36 cellular contexts compared by ENCODE assay signal in the genomic region with DNA sequence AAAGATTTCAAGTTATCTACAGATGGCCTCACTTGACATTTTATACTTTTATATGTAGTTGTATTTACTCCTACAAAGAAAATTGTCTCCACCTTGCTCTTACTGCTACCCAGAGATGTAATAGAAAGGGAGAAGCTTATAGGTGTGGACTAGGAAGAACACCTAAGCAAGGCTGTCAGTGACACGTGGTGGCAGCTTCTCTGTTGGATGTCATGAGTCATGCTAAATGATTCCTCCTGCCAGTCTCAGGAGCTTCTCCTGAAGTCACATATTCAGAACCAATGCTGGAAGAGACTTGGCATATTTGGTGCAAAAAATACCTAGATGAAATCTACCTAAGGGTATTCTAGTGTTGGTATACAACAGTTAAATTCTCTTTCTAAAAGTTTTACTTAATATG.
"Had no signal": no experiment of that assay in that cellular context is flagged by ENCODE, and none has a peak within 500 bp of the region (broad histone marks: within the 10 kb centered on the region; RNA-seq: fewer than 3 reads in every experiment).

No MANE protein-coding gene starts in this region.

- DNase-seq: activated B cell treated with CpG ODN at 0.5 μM for 24 hours; activated CD4-positive, alpha-beta T cell treated with anti-CD3 and anti-CD28 coated beads for 48 hours; activated CD4-positive, alpha-beta T cell treated with anti-CD3 and anti-CD28 coated beads, Interleukin-2, amount 50 U/mL, for 1 hour; activated CD4-positive, alpha-beta T cell treated with anti-CD3 and anti-CD28 coated beads, Interleukin-2, amount 50 U/mL, for 48 hours; activated CD8-positive, alpha-beta memory T cell treated with anti-CD3 and anti-CD28 coated beads for 24 hours; activated CD8-positive, alpha-beta T cell treated with anti-CD3 and anti-CD28 coated beads for 36 hours; activated effector memory CD4-positive, alpha-beta T cell treated with Interleukin-2 at 50 U/mL for 16 hours; activated gamma-delta T cell treated with Interleukin-2 at 50 U/mL for 16 hours; activated naive CD4-positive, alpha-beta T cell treated with anti-CD3 and anti-CD28 coated beads, Interleukin-2, amount 50 U/mL, for 16 hours; activated naive CD4-positive, alpha-beta T cell treated with Interleukin-2 at 50 U/mL for 16 hours; activated T-cell treated with anti-CD3 and anti-CD28 coated beads, Interleukin-2, amount 50 U/mL, for 4 hours; amniotic stem cell; anterior cingulate cortex; brain microvascular endothelial cell; dorsolateral prefrontal cortex; effector memory CD4-positive, alpha-beta T cell; erythroblast; foreskin keratinocyte; gastrocnemius medialis; glutamatergic neuron; T-helper 1 cell; T-helper 17 cell; T1000; WERI-Rb-1 had no signal

- H3K36me3 ChIP-seq: brain microvascular endothelial cell, esophagus muscularis mucosa, gastrocnemius medialis, WERI-Rb-1 had no signal

- H3K4me1 ChIP-seq: foreskin keratinocyte, gastrocnemius medialis had no signal

- H3K27ac Mint-ChIP-seq: activated B cell treated with CpG ODN at 0.5 μM for 24 hours; activated CD8-positive, alpha-beta T cell treated with anti-CD3 and anti-CD28 coated beads for 36 hours; activated naive CD8-positive, alpha-beta T cell; activated T-helper 17 cell treated with anti-CD3 and anti-CD28 coated beads, Interleukin-2, amount 50 U/mL, for 72 hours; dendritic cell treated with granulocyte-macrophage colony-stimulating factor and Interleukin-4, amounts not matched to agents 40 ng/mL and 50 ng/mL, for 4 days; T-helper 17 cell; T-helper 2 cell treated with Interferon-gamma antibody and Interleukin-4, amounts not matched to agents 5 μg/mL and 100 μg/mL, for 36 hours had no signal

- H3K36me3 Mint-ChIP-seq: activated naive CD8-positive, alpha-beta T cell had no signal

- H3K27me3 Mint-ChIP-seq: activated B cell treated with CpG ODN at 0.5 μM for 24 hours; activated CD8-positive, alpha-beta T cell treated with anti-CD3 and anti-CD28 coated beads for 36 hours; activated naive CD8-positive, alpha-beta T cell; activated T-helper 17 cell treated with anti-CD3 and anti-CD28 coated beads, Interleukin-2, amount 50 U/mL, for 72 hours; central memory CD8-positive, alpha-beta T cell; dendritic cell treated with granulocyte-macrophage colony-stimulating factor and Interleukin-4, amounts not matched to agents 40 ng/mL and 50 ng/mL, for 4 days; T-helper 17 cell had no signal

- H3K9me3 Mint-ChIP-seq: activated T-helper 17 cell treated with anti-CD3 and anti-CD28 coated beads, Interleukin-2, amount 50 U/mL, for 72 hours had no signal

- H3K4me3 Mint-ChIP-seq: activated B cell treated with CpG ODN at 0.5 μM for 24 hours; activated CD8-positive, alpha-beta T cell treated with anti-CD3 and anti-CD28 coated beads for 36 hours; activated naive CD8-positive, alpha-beta T cell; activated T-cell treated with anti-CD3 and anti-CD28 coated beads, Interleukin-2, amount 50 U/mL, for 4 hours; activated T-helper 17 cell treated with anti-CD3 and anti-CD28 coated beads, Interleukin-2, amount 50 U/mL, for 72 hours; central memory CD8-positive, alpha-beta T cell; dendritic cell treated with granulocyte-macrophage colony-stimulating factor and Interleukin-4, amounts not matched to agents 40 ng/mL and 50 ng/mL, for 4 days; T-helper 17 cell; T-helper 2 cell treated with Interferon-gamma antibody and Interleukin-4, amounts not matched to agents 5 μg/mL and 100 μg/mL, for 36 hours had no signal

- H3K4me1 Mint-ChIP-seq: activated B cell treated with CpG ODN at 0.5 μM for 24 hours; activated T-helper 17 cell treated with anti-CD3 and anti-CD28 coated beads, Interleukin-2, amount 50 U/mL, for 72 hours; central memory CD8-positive, alpha-beta T cell; T-helper 17 cell had no signal

- H3K4me3 ChIP-seq: coronary artery, dorsolateral prefrontal cortex, esophagus muscularis mucosa, gastrocnemius medialis had no signal

- FAIRE-seq: astrocyte, bronchial epithelial cell, endometrium, endothelial cell of umbilical vein had no signal

- ATAC-seq: activated CD4-positive, CD25-positive, alpha-beta regulatory T cell treated with anti-CD3 and anti-CD28 coated beads, Interleukin-2, amount 50 U/mL, for 24 hours; activated CD8-positive, alpha-beta T cell treated with anti-CD3 and anti-CD28 coated beads for 36 hours; activated T-cell treated with anti-CD3 and anti-CD28 coated beads, Interleukin-2, amount 50 U/mL, for 4 hours; activated T-helper 17 cell treated with anti-CD3 and anti-CD28 coated beads, Interleukin-2, amount 50 U/mL, for 72 hours; foreskin keratinocyte; gastrocnemius medialis; T-helper 17 cell had no signal

- H3K27ac ChIP-seq: brain microvascular endothelial cell, coronary artery, dorsolateral prefrontal cortex, esophagus muscularis mucosa, foreskin keratinocyte, gastrocnemius medialis, WERI-Rb-1 had no signal

- H3K9me3 ChIP-seq: esophagus muscularis mucosa, gastrocnemius medialis had no signal
